Comparison of ENCODE assay signal across 23 cellular contexts in the genomic region with DNA sequence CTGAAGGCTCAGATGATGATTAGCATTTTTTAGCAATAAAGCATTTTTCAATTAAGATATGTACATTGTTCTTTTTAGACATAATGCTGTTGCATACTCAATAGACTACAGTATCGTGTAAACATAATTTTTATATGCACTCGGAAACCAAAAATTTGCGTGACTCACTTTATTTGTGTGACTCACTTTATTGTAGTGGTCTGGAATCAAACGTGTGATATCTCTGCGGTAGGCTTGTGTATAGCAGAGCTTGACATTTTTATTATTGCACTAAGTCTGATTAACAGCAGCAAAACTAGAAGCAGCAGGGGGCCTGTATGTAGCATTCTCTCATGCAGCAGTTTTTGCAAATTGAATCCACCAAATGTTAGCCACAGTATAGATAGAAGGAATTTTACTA.
DNase-seq lines count a peak whose midpoint lies in the region; ATAC-seq lines count a peak whose summit lies in the region.
"Had no signal": no experiment of that assay in that cellular context is flagged by ENCODE, and none has a peak within 500 bp of the region (broad histone marks: within the 10 kb centered on the region; RNA-seq: fewer than 3 reads in every experiment).

No MANE protein-coding gene starts in this region.

- no peak for ATAC-seq in HG03097 (IDR thresholded peaks at IDR 0.05; ENCODE audit: low FRiP score, unreplicated experiment)
- no peak for ATAC-seq in GM18861 (IDR thresholded peaks at IDR 0.05; ENCODE audit: unreplicated experiment)
- no peak for ATAC-seq in GM18867 (IDR thresholded peaks at IDR 0.05; ENCODE audit: unreplicated experiment)
- ATAC-seq: heart right ventricle, pancreas, right cardiac atrium, WTC11 had no signal

- DNase-seq in Ammon's horn (ENCODE audit: low spot score): peak; percentile 1
- peak; percentile 8 for DNase-seq in HT-29 (ENCODE audit: low spot score)
- peak; percentile 67 for DNase-seq in SW480 (ENCODE audit: low spot score)
- peak; percentile 31 for DNase-seq in glomerular visceral epithelial cell (ENCODE audit: extremely low spot score)
- DNase-seq in GOT3 (lab: John Stamatoyannopoulos, UW): no peak
- DNase-seq: activated CD4-positive, alpha-beta T cell treated with anti-CD3 and anti-CD28 coated beads, Interleukin-2, amount 50 U/mL, for 48 hours; activated CD8-positive, alpha-beta memory T cell treated with anti-CD3 and anti-CD28 coated beads, Interleukin-2, amount 50 U/mL, for 48 hours; activated effector memory CD4-positive, alpha-beta T cell treated with Interleukin-2 at 50 U/mL for 16 hours; cortex of kidney; H9; heart right ventricle; Kasumi-1; NCI-H1436 treated with DMSO at 0.1 percent for 48 hours; NCI-H510A treated with DMSO at 0.1 percent for 48 hours; NK-92 treated with Interleukin-12 subunit alpha and Interleukin-12 subunit beta, amount 100 ng/mL, for 24 hours; pancreas; right cardiac atrium; stomach; T1000 had no signal
